Comparison of ENCODE assay signal across 6 cellular contexts in the genomic region with DNA sequence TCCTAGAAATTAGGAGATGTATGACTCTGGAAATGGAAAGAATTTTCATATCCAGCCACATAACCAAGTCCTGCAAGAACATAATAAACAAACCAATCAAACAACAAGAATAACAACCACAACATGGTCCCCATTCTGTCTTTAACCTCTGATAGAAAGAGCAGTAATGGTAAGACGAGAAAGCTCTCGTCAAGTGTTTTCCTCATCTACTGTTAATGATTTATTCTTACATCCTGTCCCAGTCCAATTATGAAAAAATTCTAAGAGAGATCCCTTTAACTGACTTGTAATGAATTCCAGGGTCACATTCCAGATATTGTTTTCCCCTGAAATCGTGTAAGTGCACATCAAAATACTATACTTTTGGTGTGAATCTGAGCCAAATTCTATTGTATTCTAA. TPM values are rescaled to one million over a fixed set of nuclear protein-coding genes. Genes with fewer than 3 reads are reported as not detected.
"Had no signal": no experiment of that assay in that cellular context is flagged by ENCODE, and none has a peak within 500 bp of the region (broad histone marks: within the 10 kb centered on the region; RNA-seq: fewer than 3 reads in every experiment).

No MANE protein-coding gene starts in this region.

RNA-seq across cellular contexts. Expression of gene GOLGA8F, which starts 57.1 kb away (rescaled TPM):
- total RNA-seq: PC-3, Peyer's patch, Right ventricle myocardium inferior, RPMI7951, SJCRH30, SK-MEL-5 had no signal
